8 cellular contexts compared by ENCODE assay signal in the genomic region with DNA sequence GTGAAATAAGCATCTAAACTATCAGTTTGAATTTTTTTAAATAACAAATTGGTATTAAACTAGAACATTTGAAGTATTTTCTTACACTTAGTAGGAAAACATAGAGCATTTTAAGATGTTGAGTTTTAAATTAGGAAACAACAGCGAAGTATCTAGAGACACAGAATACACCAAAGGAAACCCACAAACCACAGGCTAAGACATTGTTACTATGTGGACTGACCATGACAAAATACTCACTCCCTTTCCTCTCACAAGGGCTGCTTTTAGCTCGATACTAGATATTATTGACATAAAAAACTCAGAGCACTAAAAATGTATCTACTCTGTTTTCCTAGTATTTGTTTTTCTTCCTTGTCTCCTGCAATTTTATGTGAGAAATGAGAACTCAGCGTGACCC.
A peak's percentile ranks its signal among the peaks of the same experiment; 100 is the strongest.
DNase-seq lines count a peak whose midpoint lies in the region; ATAC-seq, FAIRE-seq and TF ChIP-seq lines count a peak whose summit lies in the region.
"Had no signal": no experiment of that assay in that cellular context is flagged by ENCODE, and none has a peak within 500 bp of the region (broad histone marks: within the 10 kb centered on the region; RNA-seq: fewer than 3 reads in every experiment).

No MANE protein-coding gene starts in this region.

- ATAC-seq in GM19395 (IDR thresholded peaks at IDR 0.05; ENCODE audit: unreplicated experiment) (peak; percentile 94), HG03025 (IDR thresholded peaks at IDR 0.05; ENCODE audit: low FRiP score, unreplicated experiment) (peak; percentile 83), upper lobe of right lung (peak; percentile 61)

- intact Hi-C loops in upper lobe of right lung (cut with DNase I) (no loop called here), esophagus squamous epithelium (cut with DNase I) (no loop called here)

- H3K36me3 ChIP-seq in upper lobe of right lung = no peaks in the 10 kb centered on the region
- no peaks in the 10 kb centered on the region for H3K36me3 ChIP-seq in small intestine (ENCODE audit: control insufficient read depth in 2 of 2, insufficient read depth in 2 of 2, low read length in 2 of 2)
- H3K36me3 ChIP-seq in esophagus squamous epithelium = no peaks in the 10 kb centered on the region

- no peaks in the 10 kb centered on the region for H3K27me3 ChIP-seq in upper lobe of right lung
- H3K27me3 ChIP-seq in small intestine (ENCODE audit: control insufficient read depth in 2 of 2, insufficient read depth in 2 of 2, low read length in 2 of 2) = no peaks in the 10 kb centered on the region
- no peaks in the 10 kb centered on the region for H3K27me3 ChIP-seq in esophagus squamous epithelium

- DNase-seq in NOMO-1 (lab: John Stamatoyannopoulos, UW; ENCODE audit: unreplicated experiment in 2 of 2) = peak; percentile 55 to 85
- no peak for DNase-seq in upper lobe of right lung
- no peak for DNase-seq in small intestine
- no peak for DNase-seq in AG08395 (ENCODE audit: low spot score)
- no peak for DNase-seq in esophagus squamous epithelium (lab: John Stamatoyannopoulos, UW)
- DNase-seq: activated naive CD4-positive, alpha-beta T cell treated with anti-CD3 and anti-CD28 coated beads, Interleukin-2, amount 50 U/mL, for 16 hours had no signal

- no peak for TF ChIP-seq CTCF in upper lobe of right lung (IDR thresholded peaks at IDR 0.05)
- no peak for TF ChIP-seq CTCF in esophagus squamous epithelium (IDR thresholded peaks at IDR 0.05)

- WGBS in small intestine, 3 donors = 64 to 88% (median 65%) methylated on average over 3 of the region's 3 CpGs
- WGBS in esophagus squamous epithelium, 2 donors = 70 to 81% methylated on average over 3 of the region's 3 CpGs

- H3K9me3 ChIP-seq in upper lobe of right lung (no peaks in the 10 kb centered on the region), small intestine (ENCODE audit: control insufficient read depth, low read depth) (no peaks in the 10 kb centered on the region), esophagus squamous epithelium (no peaks in the 10 kb centered on the region)

- H3K4me1 ChIP-seq in upper lobe of right lung = no peaks in the 10 kb centered on the region
- H3K4me1 ChIP-seq in small intestine (ENCODE audit: control insufficient read depth in 2 of 2, insufficient read depth in 1 of 2, low read depth in 1 of 2, low read length in 1 of 2) = peaks cover 0 to 6% of the 10 kb centered on the region in 2 donors
- peaks cover 0 to 26% (median 5%) of the 10 kb centered on the region in 3 donors for H3K4me1 ChIP-seq in esophagus squamous epithelium

- H3K27ac ChIP-seq in upper lobe of right lung (no peak overlapping the region), small intestine (ENCODE audit: low read depth in 1 of 2, low read length in 1 of 2) (no peak overlapping the region), esophagus squamous epithelium (no peak overlapping the region)

- TF ChIP-seq POLR2A in esophagus squamous epithelium (IDR thresholded peaks at IDR 0.05) = no peak

- H3K4me3 ChIP-seq in upper lobe of right lung (no peak overlapping the region), small intestine (ENCODE audit: low read depth in 1 of 2, low read length in 2 of 2) (no peak overlapping the region), esophagus squamous epithelium (no peak overlapping the region)

- no peak for FAIRE-seq in small intestine (lab: Jason Lieb, UNC)

Comparison
In these comparisons a context has a peak if more than half of its experiments do, and no peak if none do; other contexts are left out.
1. DNase-seq: peak in NOMO-1 (2 of 2); none in upper lobe of right lung (single experiment), small intestine (single experiment), AG08395 (single experiment) and esophagus squamous epithelium (single experiment).
2. Peak in every context shown above with its lines, with median percentiles within 50 percentile points of each other: ATAC-seq.